9 cellular contexts compared by ENCODE assay signal in genomic region chr3:187102073-187102634, GRCh38. TPM values are rescaled to one million over a fixed set of nuclear protein-coding genes. Genes with fewer than 3 reads are reported as not detected.
DNase-seq lines count a peak whose midpoint lies in the region; ATAC-seq and TF ChIP-seq lines count a peak whose summit lies in the region.
"Had no signal": no experiment of that assay in that cellular context is flagged by ENCODE, and none has a peak within 500 bp of the region (broad histone marks: within the 10 kb centered on the region; RNA-seq: fewer than 3 reads in every experiment).

No MANE protein-coding gene starts in this region.

- no TSS peak for BruUV-seq in mammary epithelial cell (replicated peaks; lab: Mats Ljungman, UMichigan)

- H3K4me2 ChIP-seq in mammary epithelial cell (ENCODE audit: insufficient read depth, low read depth, low read length), result peak overlapping the region; percentile 71

- peaks cover 27% of the 10 kb centered on the region for H3K4me1 Mint-ChIP-seq in stimulated activated naive CD8-positive, alpha-beta T cell treated with anti-CD3 and anti-CD28 coated beads, Interleukin-15, Interleukin-2, amounts not matched to agents 100 ng/mL and 50 ng/mL, for 24 hours (ENCODE audit: low read depth)
- H3K4me1 Mint-ChIP-seq in naive B cell, result peaks cover 16 to 22% (median 20%) of the 10 kb centered on the region in 3 donors

- no peaks in the 10 kb centered on the region for H3K36me3 ChIP-seq in mammary epithelial cell (ENCODE audit: insufficient read depth, low read length)

- H3K9me3 ChIP-seq in mammary epithelial cell (replicated peaks; ENCODE audit: insufficient read depth, low read length), result no peaks in the 10 kb centered on the region

- 89% methylated on average over 1 of the region's 1 CpG for WGBS in mammary epithelial cell (ENCODE audit: low coverage, missing lambda C conversion rate)

- H3K9me3 Mint-ChIP-seq in stimulated activated naive CD8-positive, alpha-beta T cell treated with anti-CD3 and anti-CD28 coated beads, Interleukin-15, Interleukin-2, amounts not matched to agents 100 ng/mL and 50 ng/mL, for 24 hours, result peaks cover 3% of the 10 kb centered on the region
- peaks cover 0 to 21% (median 6%) of the 10 kb centered on the region in 7 donors for H3K9me3 Mint-ChIP-seq in naive B cell

- H3K27me3 Mint-ChIP-seq in stimulated activated naive CD8-positive, alpha-beta T cell treated with anti-CD3 and anti-CD28 coated beads, Interleukin-15, Interleukin-2, amounts not matched to agents 100 ng/mL and 50 ng/mL, for 24 hours, result no peaks in the 10 kb centered on the region
- H3K27me3 Mint-ChIP-seq in naive B cell, result no peaks in the 10 kb centered on the region

- ATAC-seq in stimulated activated naive CD8-positive, alpha-beta T cell treated with anti-CD3 and anti-CD28 coated beads, Interleukin-15, Interleukin-2, amounts not matched to agents 100 U/mL and 50 U/mL, for 24 hours, result no peak
- ATAC-seq in naive B cell (ENCODE audit: low read depth in 2 of 2) (no peak), omental fat pad (ENCODE audit: low FRiP score) (no peak)

- CTCF ChIA-PET in mammary epithelial cell (lab: Charles Lee; ENCODE audit: low non-redundant PET), result interaction anchor here (0.6 kb wide), 1 partner anchor 153 kb away, joined by 5 read pairs; no protein-coding TSS in a partner anchor

- peaks cover 6% of the 10 kb centered on the region for H3K4me1 ChIP-seq in mammary epithelial cell (ENCODE audit: insufficient read depth, low read length)

- dilution Hi-C loops in mammary epithelial cell (cut with HindIII; ENCODE audit: low sequenced_read_pairs), result no loop called here

- no peaks in the 10 kb centered on the region for H4K20me1 ChIP-seq in mammary epithelial cell (ENCODE audit: insufficient read depth, low read length)

- no peaks in the 10 kb centered on the region for H3K27me3 ChIP-seq in mammary epithelial cell (ENCODE audit: insufficient read depth, low read length)

- H3K79me2 ChIP-seq in mammary epithelial cell (ENCODE audit: insufficient read depth, low read length), result no peaks in the 10 kb centered on the region

- no peak overlapping the region for H3K27ac ChIP-seq in mammary epithelial cell (ENCODE audit: insufficient read depth, low read depth, low read length)

- intact Hi-C loops in mammary epithelial cell (cut with micrococcal nuclease), result no loop called here

- H3K9ac ChIP-seq in mammary epithelial cell (ENCODE audit: insufficient read depth, low read length), result no peak overlapping the region

- no peak for TF ChIP-seq CTCF in mammary epithelial cell (conservative IDR thresholded peaks at IDR 0.05 in 1 of 2, IDR thresholded peaks at IDR 0.05 in 1 of 2; ENCODE audit: extremely low read depth in 1 of 2, insufficient read depth in 1 of 2, low read depth in 1 of 2, low read length in 2 of 2)
- no peak for TF ChIP-seq CTCF in omental fat pad (IDR thresholded peaks at IDR 0.05)

- DNase-seq in stimulated activated naive CD8-positive, alpha-beta T cell treated with anti-CD3 and anti-CD28 coated beads, Interleukin-15, Interleukin-2, amounts not matched to agents 100 U/mL and 50 U/mL, for 24 hours, result no peak
- DNase-seq in mammary epithelial cell, result no peak
- no peak for DNase-seq in naive B cell
- no peak for DNase-seq in omental fat pad (ENCODE audit: low spot score)
- no peak for DNase-seq in NCI-H774 (lab: John Stamatoyannopoulos, UW)
- DNase-seq in NCI-H146 (lab: John Stamatoyannopoulos, UW), result no peak
- DNase-seq in GOT3 (lab: John Stamatoyannopoulos, UW), result no peak

- in situ Hi-C loops in mammary epithelial cell (cut with MboI; ENCODE audit: low sequenced_read_pairs in 2 of 2), result no loop called here

- peak overlapping the region; percentile 8 to 32 (median 12) for H3K4me3 ChIP-seq in mammary epithelial cell (replicated peaks in 1 of 3; ENCODE audit: insufficient read depth in 1 of 3, low read depth in 2 of 3, low read length in 3 of 3)

- H3K27ac Mint-ChIP-seq in stimulated activated naive CD8-positive, alpha-beta T cell treated with anti-CD3 and anti-CD28 coated beads, Interleukin-15, Interleukin-2, amounts not matched to agents 100 ng/mL and 50 ng/mL, for 24 hours, result peak overlapping the region; percentile 21
- H3K27ac Mint-ChIP-seq in naive B cell, result peak overlapping the region in 5 of 6 donors; percentile 9 to 75 (median 53)

- H3K4me3 Mint-ChIP-seq in stimulated activated naive CD8-positive, alpha-beta T cell treated with anti-CD3 and anti-CD28 coated beads, Interleukin-15, Interleukin-2, amounts not matched to agents 100 ng/mL and 50 ng/mL, for 24 hours, result peak overlapping the region; percentile 8
- peak overlapping the region; percentile 1 to 86 (median 69) for H3K4me3 Mint-ChIP-seq in naive B cell

- no peaks in the 10 kb centered on the region for H3K36me3 Mint-ChIP-seq in stimulated activated naive CD8-positive, alpha-beta T cell treated with anti-CD3 and anti-CD28 coated beads, Interleukin-15, Interleukin-2, amounts not matched to agents 100 ng/mL and 50 ng/mL, for 24 hours (ENCODE audit: low read depth)
- peaks cover 0 to 8% of the 10 kb centered on the region in 2 donors for H3K36me3 Mint-ChIP-seq in naive B cell
- H3K36me3 Mint-ChIP-seq: activated naive CD4-positive, alpha-beta T cell treated with anti-CD3 and anti-CD28 coated beads, Interleukin-2, amount 50 U/mL, for 72 hours had no signal

- H2AFZ ChIP-seq in mammary epithelial cell (ENCODE audit: low read depth, low read length), result peak overlapping the region; percentile 66

RNA-seq across cellular contexts. Expression of gene RPL39L, which starts 37.1 kb away (rescaled TPM):
- 10 to 100 TPM in 1 of 2 donors, 1 to 10 TPM in 1; 7.7 to 21.6 TPM for total RNA-seq in mammary epithelial cell
- 19.4 TPM for polyA plus RNA-seq in mammary epithelial cell
- 18.0 TPM for polyA minus RNA-seq in mammary epithelial cell
- 10 to 100 TPM in 5 of 6 donors, 1 to 10 TPM in 1; 3.3 to 12.6 (median 10.6) TPM for polyA plus RNA-seq in naive B cell (ENCODE audit: low read depth in 6 of 6)
- 10 to 100 TPM in 2 of 4 donors, 1 to 10 TPM in 2; 2.0 to 11.6 (median 8.2) TPM for total RNA-seq in omental fat pad
